ENCODE assay signal across 1 cellular context in the genomic region with DNA sequence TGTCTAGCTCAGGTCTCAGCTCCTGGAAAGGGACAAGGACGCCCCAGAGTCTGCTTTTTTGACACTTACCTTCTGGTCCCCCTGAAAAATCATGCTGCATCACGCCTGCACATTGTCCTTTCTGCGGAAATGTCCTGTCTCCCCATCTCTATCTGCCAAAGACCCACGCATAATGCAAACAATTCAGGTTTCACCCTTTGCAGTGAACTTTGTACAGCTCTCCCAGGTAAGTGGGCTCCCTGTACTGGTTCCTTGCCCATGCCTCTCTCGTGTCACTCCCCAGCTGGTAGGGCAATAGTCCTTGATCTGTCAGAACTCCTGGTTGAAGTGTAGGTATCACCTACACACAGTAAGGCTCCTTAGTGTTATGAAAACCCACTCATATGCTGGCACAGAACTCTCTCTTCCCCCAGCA.
TF ChIP-seq lines count a peak whose summit lies in the region.

No MANE protein-coding gene starts in this region.

TF ChIP-seq in HepG2, 621 proteins besides CTCF, POLR2A, EP300 and RAD21 (continued from another document and continues in another):
- TF ChIP-seq, protein P1, sequence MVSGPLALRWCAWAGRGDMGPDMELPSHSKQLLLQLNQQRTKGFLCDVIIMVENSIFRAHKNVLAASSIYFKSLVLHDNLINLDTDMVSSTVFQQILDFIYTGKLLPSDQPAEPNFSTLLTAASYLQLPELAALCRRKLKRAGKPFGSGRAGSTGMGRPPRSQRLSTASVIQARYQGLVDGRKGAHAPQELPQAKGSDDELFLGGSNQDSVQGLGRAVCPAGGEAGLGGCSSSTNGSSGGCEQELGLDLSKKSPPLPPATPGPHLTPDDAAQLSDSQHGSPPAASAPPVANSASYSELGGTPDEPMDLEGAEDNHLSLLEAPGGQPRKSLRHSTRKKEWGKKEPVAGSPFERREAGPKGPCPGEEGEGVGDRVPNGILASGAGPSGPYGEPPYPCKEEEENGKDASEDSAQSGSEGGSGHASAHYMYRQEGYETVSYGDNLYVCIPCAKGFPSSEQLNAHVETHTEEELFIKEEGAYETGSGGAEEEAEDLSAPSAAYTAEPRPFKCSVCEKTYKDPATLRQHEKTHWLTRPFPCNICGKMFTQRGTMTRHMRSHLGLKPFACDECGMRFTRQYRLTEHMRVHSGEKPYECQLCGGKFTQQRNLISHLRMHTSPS (CRISPR knock-in tag; IDR thresholded peaks at IDR 0.05; ENCODE audit: low read depth): no peak
- TF ChIP-seq TP53 (CRISPR knock-in tag; conservative IDR thresholded peaks at IDR 0.05): no peak
- TF ChIP-seq, protein P2, sequence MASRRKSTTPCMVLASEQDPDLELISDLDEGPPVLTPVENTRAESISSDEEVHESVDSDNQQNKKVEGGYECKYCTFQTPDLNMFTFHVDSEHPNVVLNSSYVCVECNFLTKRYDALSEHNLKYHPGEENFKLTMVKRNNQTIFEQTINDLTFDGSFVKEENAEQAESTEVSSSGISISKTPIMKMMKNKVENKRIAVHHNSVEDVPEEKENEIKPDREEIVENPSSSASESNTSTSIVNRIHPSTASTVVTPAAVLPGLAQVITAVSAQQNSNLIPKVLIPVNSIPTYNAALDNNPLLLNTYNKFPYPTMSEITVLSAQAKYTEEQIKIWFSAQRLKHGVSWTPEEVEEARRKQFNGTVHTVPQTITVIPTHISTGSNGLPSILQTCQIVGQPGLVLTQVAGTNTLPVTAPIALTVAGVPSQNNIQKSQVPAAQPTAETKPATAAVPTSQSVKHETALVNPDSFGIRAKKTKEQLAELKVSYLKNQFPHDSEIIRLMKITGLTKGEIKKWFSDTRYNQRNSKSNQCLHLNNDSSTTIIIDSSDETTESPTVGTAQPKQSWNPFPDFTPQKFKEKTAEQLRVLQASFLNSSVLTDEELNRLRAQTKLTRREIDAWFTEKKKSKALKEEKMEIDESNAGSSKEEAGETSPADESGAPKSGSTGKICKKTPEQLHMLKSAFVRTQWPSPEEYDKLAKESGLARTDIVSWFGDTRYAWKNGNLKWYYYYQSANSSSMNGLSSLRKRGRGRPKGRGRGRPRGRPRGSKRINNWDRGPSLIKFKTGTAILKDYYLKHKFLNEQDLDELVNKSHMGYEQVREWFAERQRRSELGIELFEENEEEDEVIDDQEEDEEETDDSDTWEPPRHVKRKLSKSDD (CRISPR knock-in tag; IDR thresholded peaks at IDR 0.05; ENCODE audit: low read depth): no peak
- no peak for TF ChIP-seq ZNF337 (CRISPR knock-in tag; IDR thresholded peaks at IDR 0.05; ENCODE audit: borderline replicate concordance, low read depth)
- TF ChIP-seq ZNF20 (CRISPR knock-in tag; IDR thresholded peaks at IDR 0.05): no peak
- 0 out of 2 replicates have a peak, but pooled peaks have one; percentile 14 for TF ChIP-seq BCL6 (CRISPR knock-in tag; IDR thresholded peaks at IDR 0.05)
- no peak for TF ChIP-seq NFIC (IDR thresholded peaks at IDR 0.05; ENCODE audit: low read length)
- no peak for TF ChIP-seq ZNF496 (CRISPR knock-in tag; IDR thresholded peaks at IDR 0.05; ENCODE audit: insufficient replicate concordance)
- TF ChIP-seq, protein P3, sequence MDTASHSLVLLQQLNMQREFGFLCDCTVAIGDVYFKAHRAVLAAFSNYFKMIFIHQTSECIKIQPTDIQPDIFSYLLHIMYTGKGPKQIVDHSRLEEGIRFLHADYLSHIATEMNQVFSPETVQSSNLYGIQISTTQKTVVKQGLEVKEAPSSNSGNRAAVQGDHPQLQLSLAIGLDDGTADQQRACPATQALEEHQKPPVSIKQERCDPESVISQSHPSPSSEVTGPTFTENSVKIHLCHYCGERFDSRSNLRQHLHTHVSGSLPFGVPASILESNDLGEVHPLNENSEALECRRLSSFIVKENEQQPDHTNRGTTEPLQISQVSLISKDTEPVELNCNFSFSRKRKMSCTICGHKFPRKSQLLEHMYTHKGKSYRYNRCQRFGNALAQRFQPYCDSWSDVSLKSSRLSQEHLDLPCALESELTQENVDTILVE (CRISPR knock-in tag; IDR thresholded peaks at IDR 0.05): no peak
- TF ChIP-seq, protein P4, sequence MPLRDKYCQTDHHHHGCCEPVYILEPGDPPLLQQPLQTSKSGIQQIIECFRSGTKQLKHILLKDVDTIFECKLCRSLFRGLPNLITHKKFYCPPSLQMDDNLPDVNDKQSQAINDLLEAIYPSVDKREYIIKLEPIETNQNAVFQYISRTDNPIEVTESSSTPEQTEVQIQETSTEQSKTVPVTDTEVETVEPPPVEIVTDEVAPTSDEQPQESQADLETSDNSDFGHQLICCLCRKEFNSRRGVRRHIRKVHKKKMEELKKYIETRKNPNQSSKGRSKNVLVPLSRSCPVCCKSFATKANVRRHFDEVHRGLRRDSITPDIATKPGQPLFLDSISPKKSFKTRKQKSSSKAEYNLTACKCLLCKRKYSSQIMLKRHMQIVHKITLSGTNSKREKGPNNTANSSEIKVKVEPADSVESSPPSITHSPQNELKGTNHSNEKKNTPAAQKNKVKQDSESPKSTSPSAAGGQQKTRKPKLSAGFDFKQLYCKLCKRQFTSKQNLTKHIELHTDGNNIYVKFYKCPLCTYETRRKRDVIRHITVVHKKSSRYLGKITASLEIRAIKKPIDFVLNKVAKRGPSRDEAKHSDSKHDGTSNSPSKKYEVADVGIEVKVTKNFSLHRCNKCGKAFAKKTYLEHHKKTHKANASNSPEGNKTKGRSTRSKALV (CRISPR knock-in tag; IDR thresholded peaks at IDR 0.05): no peak
- TF ChIP-seq, protein P5, sequence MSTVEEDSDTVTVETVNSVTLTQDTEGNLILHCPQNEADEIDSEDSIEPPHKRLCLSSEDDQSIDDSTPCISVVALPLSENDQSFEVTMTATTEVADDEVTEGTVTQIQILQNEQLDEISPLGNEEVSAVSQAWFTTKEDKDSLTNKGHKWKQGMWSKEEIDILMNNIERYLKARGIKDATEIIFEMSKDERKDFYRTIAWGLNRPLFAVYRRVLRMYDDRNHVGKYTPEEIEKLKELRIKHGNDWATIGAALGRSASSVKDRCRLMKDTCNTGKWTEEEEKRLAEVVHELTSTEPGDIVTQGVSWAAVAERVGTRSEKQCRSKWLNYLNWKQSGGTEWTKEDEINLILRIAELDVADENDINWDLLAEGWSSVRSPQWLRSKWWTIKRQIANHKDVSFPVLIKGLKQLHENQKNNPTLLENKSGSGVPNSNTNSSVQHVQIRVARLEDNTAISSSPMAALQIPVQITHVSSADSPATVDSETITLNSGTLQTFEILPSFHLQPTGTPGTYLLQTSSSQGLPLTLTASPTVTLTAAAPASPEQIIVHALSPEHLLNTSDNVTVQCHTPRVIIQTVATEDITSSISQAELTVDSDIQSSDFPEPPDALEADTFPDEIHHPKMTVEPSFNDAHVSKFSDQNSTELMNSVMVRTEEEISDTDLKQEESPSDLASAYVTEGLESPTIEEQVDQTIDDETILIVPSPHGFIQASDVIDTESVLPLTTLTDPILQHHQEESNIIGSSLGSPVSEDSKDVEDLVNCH (CRISPR knock-in tag; IDR thresholded peaks at IDR 0.05): no peak
- TF ChIP-seq ZMYM3 (CRISPR knock-in tag; IDR thresholded peaks at IDR 0.05): no peak
- TF ChIP-seq, protein P6, sequence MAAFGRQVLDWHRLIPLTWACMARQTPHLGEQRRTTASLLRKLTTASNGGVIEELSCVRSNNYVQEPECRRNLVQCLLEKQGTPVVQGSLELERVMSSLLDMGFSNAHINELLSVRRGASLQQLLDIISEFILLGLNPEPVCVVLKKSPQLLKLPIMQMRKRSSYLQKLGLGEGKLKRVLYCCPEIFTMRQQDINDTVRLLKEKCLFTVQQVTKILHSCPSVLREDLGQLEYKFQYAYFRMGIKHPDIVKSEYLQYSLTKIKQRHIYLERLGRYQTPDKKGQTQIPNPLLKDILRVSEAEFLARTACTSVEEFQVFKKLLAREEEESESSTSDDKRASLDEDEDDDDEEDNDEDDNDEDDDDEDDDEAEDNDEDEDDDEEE (CRISPR knock-in tag; IDR thresholded peaks at IDR 0.05): no peak
- TF ChIP-seq ZNF124 (CRISPR knock-in tag; IDR thresholded peaks at IDR 0.05): no peak
- TF ChIP-seq NCOA1 (CRISPR knock-in tag; IDR thresholded peaks at IDR 0.05): no peak
- TF ChIP-seq CEBPG (CRISPR knock-in tag; IDR thresholded peaks at IDR 0.05): no peak
- TF ChIP-seq ZNF883 (CRISPR knock-in tag; IDR thresholded peaks at IDR 0.05; ENCODE audit: not compliant biosample characterization): no peak
- no peak for TF ChIP-seq ZNF136 (CRISPR knock-in tag; IDR thresholded peaks at IDR 0.05; ENCODE audit: low read depth)
- no peak for TF ChIP-seq HNRNPH1 (optimal IDR thresholded peaks at IDR 0.05; ENCODE audit: low read depth, low read length)
- TF ChIP-seq ASH2L (IDR thresholded peaks at IDR 0.05; ENCODE audit: insufficient read length, low read depth, low read length): no peak
- TF ChIP-seq ZNF737 (CRISPR knock-in tag; IDR thresholded peaks at IDR 0.05; ENCODE audit: borderline replicate concordance): no peak
- TF ChIP-seq MAF1 (CRISPR knock-in tag; IDR thresholded peaks at IDR 0.05; ENCODE audit: borderline replicate concordance): no peak
- TF ChIP-seq, protein P7, sequence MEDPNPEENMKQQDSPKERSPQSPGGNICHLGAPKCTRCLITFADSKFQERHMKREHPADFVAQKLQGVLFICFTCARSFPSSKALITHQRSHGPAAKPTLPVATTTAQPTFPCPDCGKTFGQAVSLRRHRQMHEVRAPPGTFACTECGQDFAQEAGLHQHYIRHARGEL (CRISPR knock-in tag; IDR thresholded peaks at IDR 0.05): no peak
- TF ChIP-seq ATAD3A (CRISPR knock-in tag; IDR thresholded peaks at IDR 0.05): no peak
- no peak for TF ChIP-seq MYC (CRISPR knock-in tag; IDR thresholded peaks at IDR 0.05; ENCODE audit: borderline replicate concordance)
- TF ChIP-seq, protein P8, sequence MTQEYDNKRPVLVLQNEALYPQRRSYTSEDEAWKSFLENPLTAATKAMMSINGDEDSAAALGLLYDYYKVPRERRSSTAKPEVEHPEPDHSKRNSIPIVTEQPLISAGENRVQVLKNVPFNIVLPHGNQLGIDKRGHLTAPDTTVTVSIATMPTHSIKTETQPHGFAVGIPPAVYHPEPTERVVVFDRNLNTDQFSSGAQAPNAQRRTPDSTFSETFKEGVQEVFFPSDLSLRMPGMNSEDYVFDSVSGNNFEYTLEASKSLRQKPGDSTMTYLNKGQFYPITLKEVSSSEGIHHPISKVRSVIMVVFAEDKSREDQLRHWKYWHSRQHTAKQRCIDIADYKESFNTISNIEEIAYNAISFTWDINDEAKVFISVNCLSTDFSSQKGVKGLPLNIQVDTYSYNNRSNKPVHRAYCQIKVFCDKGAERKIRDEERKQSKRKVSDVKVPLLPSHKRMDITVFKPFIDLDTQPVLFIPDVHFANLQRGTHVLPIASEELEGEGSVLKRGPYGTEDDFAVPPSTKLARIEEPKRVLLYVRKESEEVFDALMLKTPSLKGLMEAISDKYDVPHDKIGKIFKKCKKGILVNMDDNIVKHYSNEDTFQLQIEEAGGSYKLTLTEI (CRISPR knock-in tag; conservative IDR thresholded peaks at IDR 0.05): no peak
- TF ChIP-seq IRF2 (CRISPR knock-in tag; IDR thresholded peaks at IDR 0.05): peak; percentile 23; the same call in 1 of the 2 replicates
- TF ChIP-seq, protein P9, sequence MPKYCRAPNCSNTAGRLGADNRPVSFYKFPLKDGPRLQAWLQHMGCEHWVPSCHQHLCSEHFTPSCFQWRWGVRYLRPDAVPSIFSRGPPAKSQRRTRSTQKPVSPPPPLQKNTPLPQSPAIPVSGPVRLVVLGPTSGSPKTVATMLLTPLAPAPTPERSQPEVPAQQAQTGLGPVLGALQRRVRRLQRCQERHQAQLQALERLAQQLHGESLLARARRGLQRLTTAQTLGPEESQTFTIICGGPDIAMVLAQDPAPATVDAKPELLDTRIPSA (CRISPR knock-in tag; IDR thresholded peaks at IDR 0.05; ENCODE audit: borderline replicate concordance): no peak
- TF ChIP-seq REPIN1 (CRISPR knock-in tag; IDR thresholded peaks at IDR 0.05; ENCODE audit: borderline replicate concordance, low read depth): no peak
- no peak for TF ChIP-seq YEATS2 (CRISPR knock-in tag; IDR thresholded peaks at IDR 0.05; ENCODE audit: borderline replicate concordance)
- peak; percentile 77 for TF ChIP-seq HNF4A (CRISPR knock-in tag; IDR thresholded peaks at IDR 0.05)
- no peak for TF ChIP-seq FLYWCH1 (CRISPR knock-in tag; IDR thresholded peaks at IDR 0.05)
- TF ChIP-seq ZNF350 (CRISPR knock-in tag; IDR thresholded peaks at IDR 0.05; ENCODE audit: borderline replicate concordance, low read depth): no peak
- TF ChIP-seq GATAD2A (CRISPR knock-in tag; IDR thresholded peaks at IDR 0.05): peak; percentile 83
- no peak for TF ChIP-seq SYNCRIP (IDR thresholded peaks at IDR 0.05; ENCODE audit: insufficient read depth, low read depth, low read length)
- TF ChIP-seq ESRRA (CRISPR knock-in tag; IDR thresholded peaks at IDR 0.05; ENCODE audit: low read depth): 0 out of 2 replicates have a peak, but pooled peaks have one; percentile 55
- TF ChIP-seq, protein P10, sequence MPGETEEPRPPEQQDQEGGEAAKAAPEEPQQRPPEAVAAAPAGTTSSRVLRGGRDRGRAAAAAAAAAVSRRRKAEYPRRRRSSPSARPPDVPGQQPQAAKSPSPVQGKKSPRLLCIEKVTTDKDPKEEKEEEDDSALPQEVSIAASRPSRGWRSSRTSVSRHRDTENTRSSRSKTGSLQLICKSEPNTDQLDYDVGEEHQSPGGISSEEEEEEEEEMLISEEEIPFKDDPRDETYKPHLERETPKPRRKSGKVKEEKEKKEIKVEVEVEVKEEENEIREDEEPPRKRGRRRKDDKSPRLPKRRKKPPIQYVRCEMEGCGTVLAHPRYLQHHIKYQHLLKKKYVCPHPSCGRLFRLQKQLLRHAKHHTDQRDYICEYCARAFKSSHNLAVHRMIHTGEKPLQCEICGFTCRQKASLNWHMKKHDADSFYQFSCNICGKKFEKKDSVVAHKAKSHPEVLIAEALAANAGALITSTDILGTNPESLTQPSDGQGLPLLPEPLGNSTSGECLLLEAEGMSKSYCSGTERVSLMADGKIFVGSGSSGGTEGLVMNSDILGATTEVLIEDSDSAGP (CRISPR knock-in tag; IDR thresholded peaks at IDR 0.05; ENCODE audit: borderline replicate concordance): no peak
- no peak for TF ChIP-seq ZFP36 (IDR thresholded peaks at IDR 0.05; ENCODE audit: borderline replicate concordance, low read depth, low read length, partially characterized antibody)
- no peak for TF ChIP-seq GTF2F1 (IDR thresholded peaks at IDR 0.05; ENCODE audit: low read length)
- no peak for TF ChIP-seq FOSL1 (CRISPR knock-in tag; IDR thresholded peaks at IDR 0.05; ENCODE audit: borderline replicate concordance)
- TF ChIP-seq, protein P11, sequence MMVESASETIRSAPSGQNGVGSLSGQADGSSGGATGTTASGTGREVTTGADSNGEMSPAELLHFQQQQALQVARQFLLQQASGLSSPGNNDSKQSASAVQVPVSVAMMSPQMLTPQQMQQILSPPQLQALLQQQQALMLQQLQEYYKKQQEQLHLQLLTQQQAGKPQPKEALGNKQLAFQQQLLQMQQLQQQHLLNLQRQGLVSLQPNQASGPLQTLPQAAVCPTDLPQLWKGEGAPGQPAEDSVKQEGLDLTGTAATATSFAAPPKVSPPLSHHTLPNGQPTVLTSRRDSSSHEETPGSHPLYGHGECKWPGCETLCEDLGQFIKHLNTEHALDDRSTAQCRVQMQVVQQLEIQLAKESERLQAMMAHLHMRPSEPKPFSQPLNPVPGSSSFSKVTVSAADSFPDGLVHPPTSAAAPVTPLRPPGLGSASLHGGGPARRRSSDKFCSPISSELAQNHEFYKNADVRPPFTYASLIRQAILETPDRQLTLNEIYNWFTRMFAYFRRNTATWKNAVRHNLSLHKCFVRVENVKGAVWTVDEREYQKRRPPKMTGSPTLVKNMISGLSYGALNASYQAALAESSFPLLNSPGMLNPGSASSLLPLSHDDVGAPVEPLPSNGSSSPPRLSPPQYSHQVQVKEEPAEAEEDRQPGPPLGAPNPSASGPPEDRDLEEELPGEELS (CRISPR knock-in tag; IDR thresholded peaks at IDR 0.05): no peak
- no peak for TF ChIP-seq GATAD1 (CRISPR knock-in tag; IDR thresholded peaks at IDR 0.05)
- TF ChIP-seq ZNF589 (CRISPR knock-in tag; conservative IDR thresholded peaks at IDR 0.05): no peak
- TF ChIP-seq, protein P12, sequence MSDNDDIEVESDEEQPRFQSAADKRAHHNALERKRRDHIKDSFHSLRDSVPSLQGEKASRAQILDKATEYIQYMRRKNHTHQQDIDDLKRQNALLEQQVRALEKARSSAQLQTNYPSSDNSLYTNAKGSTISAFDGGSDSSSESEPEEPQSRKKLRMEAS (IDR thresholded peaks at IDR 0.05): no peak
- TF ChIP-seq TCF7 (IDR thresholded peaks at IDR 0.05; ENCODE audit: low read depth): no peak
